Comparison of ENCODE assay signal across 14 cellular contexts in the genomic region with DNA sequence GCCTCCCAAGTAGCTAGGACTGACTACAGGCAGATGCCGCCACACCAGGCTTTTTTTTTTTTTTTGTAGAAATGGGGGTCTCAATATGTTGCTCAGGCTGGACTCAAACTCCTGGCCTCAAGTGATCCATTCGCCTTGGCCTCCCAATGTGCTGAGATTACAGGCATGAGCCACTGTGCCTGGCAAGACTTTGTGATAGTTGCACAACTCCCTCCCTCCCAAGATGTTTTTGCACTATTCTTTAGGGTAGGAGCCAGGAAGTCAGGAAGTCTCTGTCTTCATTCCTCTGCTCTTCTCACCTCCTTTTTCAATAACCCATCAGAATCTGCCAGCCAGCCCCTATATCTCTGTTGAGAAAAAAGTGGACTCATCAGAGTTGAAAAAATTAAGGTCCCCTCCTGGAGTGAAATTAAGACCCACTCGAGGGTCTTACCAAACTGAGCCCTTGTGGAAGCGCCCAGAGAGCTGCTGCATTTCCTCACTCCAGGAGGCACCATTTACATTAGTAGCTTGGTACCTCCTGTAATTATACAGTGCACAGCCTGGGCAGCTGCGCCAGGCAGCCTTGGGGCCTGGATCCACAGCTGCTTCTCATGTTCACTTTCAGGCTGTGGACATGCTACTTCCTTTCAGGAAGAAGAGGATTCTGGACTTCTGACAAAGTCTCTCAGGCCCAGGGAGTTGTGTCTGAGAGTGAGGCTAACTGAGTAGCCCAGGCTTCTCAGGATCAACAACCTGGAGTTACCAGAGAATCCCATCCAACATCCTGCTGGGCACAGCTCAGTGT. TPM values are rescaled to one million over a fixed set of nuclear protein-coding genes. Genes with fewer than 3 reads are reported as not detected.
A peak's percentile ranks its signal among the peaks of the same experiment; 100 is the strongest.
DNase-seq lines count a peak whose midpoint lies in the region; ATAC-seq and TF ChIP-seq lines count a peak whose summit lies in the region.
"Had no signal": no experiment of that assay in that cellular context is flagged by ENCODE, and none has a peak within 500 bp of the region (broad histone marks: within the 10 kb centered on the region; RNA-seq: fewer than 3 reads in every experiment).

No MANE protein-coding gene starts in this region.

- H3K9me3 ChIP-seq in adipocyte (ENCODE audit: control insufficient read depth, low read length) (no peaks in the 10 kb centered on the region), gastroesophageal sphincter (no peaks in the 10 kb centered on the region)

- peak overlapping the region; percentile 26 for H3K27ac Mint-ChIP-seq in HFFc6
- H3K27ac Mint-ChIP-seq in naive thymus-derived CD8-positive, alpha-beta T cell, result peak overlapping the region in 2 of 10 donors; percentile 19 to 56
- H3K27ac Mint-ChIP-seq: activated naive CD8-positive, alpha-beta T cell treated with anti-CD3 and anti-CD28 coated beads, Interleukin-2, amount 10 ng/mL, durations not matched to agents 7 days and 5 days had no signal

- 65 to 78% methylated on average over 3 of the region's 5 CpGs for WGBS in gastroesophageal sphincter (ENCODE audit: low coverage in 1 of 2), 2 donors

- H3K4me1 ChIP-seq in adipocyte (ENCODE audit: control insufficient read depth, insufficient read depth, low read length) (peaks cover 55% of the 10 kb centered on the region), gastroesophageal sphincter (peaks cover 2 to 50% (median 22%) of the 10 kb centered on the region in 3 donors)

- DNase-seq in HFFc6 (no peak), adipocyte (ENCODE audit: low read depth) (peak; percentile 44), HuH-7.5 (ENCODE audit: low spot score) (no peak)
- no peak for DNase-seq in activated T-cell treated with anti-CD3 and anti-CD28 coated beads, Interleukin-2, amount 50 U/mL, for 48 hours
- DNase-seq in naive thymus-derived CD8-positive, alpha-beta T cell, result no peak
- DNase-seq: activated CD4-positive, alpha-beta T cell treated with anti-CD3 and anti-CD28 coated beads for 1 hour; activated naive CD8-positive, alpha-beta T cell treated with anti-CD3 and anti-CD28 coated beads, Interleukin-2, amount 10 ng/mL, durations not matched to agents 7 days and 5 days; islet precursor cell; NCI-H446 treated with DMSO at 0.1 percent for 48 hours; PC-3; stimulated activated naive CD8-positive, alpha-beta T cell treated with anti-CD3 and anti-CD28 coated beads, Interleukin-15, Interleukin-2, amounts not matched to agents 100 U/mL and 50 U/mL, for 24 hours had no signal

- POLR2A ChIA-PET in naive thymus-derived CD8-positive, alpha-beta T cell (lab: Charles Lee), result no interaction called here

- TF ChIP-seq EP300 in gastroesophageal sphincter (IDR thresholded peaks at IDR 0.05), result no peak

- H3K27me3 ChIP-seq in adipocyte (replicated peaks; ENCODE audit: control insufficient read depth, insufficient read depth, low read length), result no peaks in the 10 kb centered on the region
- H3K27me3 ChIP-seq in gastroesophageal sphincter, result no peaks in the 10 kb centered on the region

- peaks cover 5% of the 10 kb centered on the region for H3K36me3 ChIP-seq in adipocyte (ENCODE audit: control insufficient read depth, insufficient read depth, low read length, severe bottlenecking)
- H3K36me3 ChIP-seq in gastroesophageal sphincter, result peaks cover 0 to 55% of the 10 kb centered on the region in 2 donors

- H3K9ac ChIP-seq in adipocyte (ENCODE audit: low read length), result peak overlapping the region; percentile 27

- no peak for TF ChIP-seq POLR2A in gastroesophageal sphincter (IDR thresholded peaks at IDR 0.05)

- H3K27ac ChIP-seq in gastroesophageal sphincter (peak overlapping the region in 3 of 4 donors; percentile 53 to 79 (median 75)), skin epidermis (peak overlapping the region in 13 of 21 experiments; percentile 18 to 76 (median 61))

- peak; percentile 61 for ATAC-seq in gastroesophageal sphincter
- no peak for ATAC-seq in naive thymus-derived CD8-positive, alpha-beta T cell
- no peak for ATAC-seq in HG02678 (IDR thresholded peaks at IDR 0.05; ENCODE audit: unreplicated experiment)
- ATAC-seq: PC-3; stimulated activated naive CD8-positive, alpha-beta T cell treated with anti-CD3 and anti-CD28 coated beads, Interleukin-15, Interleukin-2, amounts not matched to agents 100 U/mL and 50 U/mL, for 24 hours had no signal

- TF ChIP-seq CTCF in HFFc6 (IDR thresholded peaks at IDR 0.05), result no peak
- TF ChIP-seq CTCF in gastroesophageal sphincter (IDR thresholded peaks at IDR 0.05), result no peak

- H3K9me3 Mint-ChIP-seq in HFFc6, result no peaks in the 10 kb centered on the region
- no peaks in the 10 kb centered on the region for H3K9me3 Mint-ChIP-seq in naive thymus-derived CD8-positive, alpha-beta T cell
- H3K9me3 Mint-ChIP-seq: activated naive CD8-positive, alpha-beta T cell treated with anti-CD3 and anti-CD28 coated beads, Interleukin-2, amount 10 ng/mL, durations not matched to agents 7 days and 5 days had no signal

- H3K4me3 Mint-ChIP-seq in HFFc6, result no peak overlapping the region
- no peak overlapping the region for H3K4me3 Mint-ChIP-seq in naive thymus-derived CD8-positive, alpha-beta T cell
- H3K4me3 Mint-ChIP-seq: activated naive CD8-positive, alpha-beta T cell treated with anti-CD3 and anti-CD28 coated beads, Interleukin-2, amount 10 ng/mL, durations not matched to agents 7 days and 5 days had no signal

- no peak overlapping the region for H3K4me3 ChIP-seq in adipocyte (ENCODE audit: low read length)
- H3K4me3 ChIP-seq in gastroesophageal sphincter, result no peak overlapping the region
- H3K4me3 ChIP-seq in skin epidermis, result no peak overlapping the region

- no peaks in the 10 kb centered on the region for H3K27me3 Mint-ChIP-seq in HFFc6 (ENCODE audit: insufficient read depth)
- H3K27me3 Mint-ChIP-seq in naive thymus-derived CD8-positive, alpha-beta T cell, result no peaks in the 10 kb centered on the region
- H3K27me3 Mint-ChIP-seq: activated naive CD8-positive, alpha-beta T cell treated with anti-CD3 and anti-CD28 coated beads, Interleukin-2, amount 10 ng/mL, durations not matched to agents 7 days and 5 days had no signal

- peaks cover 17% of the 10 kb centered on the region for H3K4me1 Mint-ChIP-seq in HFFc6 (ENCODE audit: low read depth)
- H3K4me1 Mint-ChIP-seq in naive thymus-derived CD8-positive, alpha-beta T cell, result peaks cover 9 to 12% (median 10%) of the 10 kb centered on the region in 4 donors

- 0 out of 2 replicates have a peak, but pooled peaks cover 4% of the 10 kb centered on the region for H3K36me3 Mint-ChIP-seq in HFFc6 (ENCODE audit: low read depth)
- peaks cover 0 to 39% (median 4%) of the 10 kb centered on the region in 3 donors for H3K36me3 Mint-ChIP-seq in naive thymus-derived CD8-positive, alpha-beta T cell

RNA-seq across cellular contexts. Expression of a gene that starts 24.0 kb away (rescaled TPM):
- total RNA-seq in HFFc6 (2021; fragmentation: NEBNext Ultra II Directional; extraction: Animal tissue kit (Norgen Biotek cat#: 25700)), result 1 to 10 TPM; 6.0 to 8.4 (median 7.1) TPM
- total RNA-seq in gastroesophageal sphincter, result 10 to 100 TPM; 21.4 to 45.8 (median 26.6) TPM
- 10 to 100 TPM; 32.4 to 37.7 TPM for total RNA-seq in naive thymus-derived CD8-positive, alpha-beta T cell
- 10 to 100 TPM; 22.5 to 44.4 (median 30.1) TPM for polyA plus RNA-seq in naive thymus-derived CD8-positive, alpha-beta T cell

RNA-seq across cellular contexts. Expression of a gene that starts 30.9 kb away (rescaled TPM):
- 1 to 10 TPM; 7.3 to 9.9 (median 8.8) TPM for total RNA-seq in HFFc6 (2021; fragmentation: NEBNext Ultra II Directional; extraction: Animal tissue kit (Norgen Biotek cat#: 25700))
- total RNA-seq in gastroesophageal sphincter, result 10 to 100 TPM; 14.9 to 18.8 (median 16.6) TPM
- 1 to 10 TPM; 8.5 to 8.9 TPM for total RNA-seq in naive thymus-derived CD8-positive, alpha-beta T cell
- polyA plus RNA-seq in naive thymus-derived CD8-positive, alpha-beta T cell, result 1 to 10 TPM; 1.8 to 3.9 (median 2.0) TPM

RNA-seq across cellular contexts. Expression of a gene that starts 56.4 kb away (rescaled TPM):
- total RNA-seq in HFFc6 (2021; fragmentation: NEBNext Ultra II Directional; extraction: Animal tissue kit (Norgen Biotek cat#: 25700)), result 100 to 1,000 TPM; 115 to 147 (median 144) TPM
- 10 to 100 TPM; 67.5 to 91.1 (median 73.6) TPM for total RNA-seq in gastroesophageal sphincter
- total RNA-seq in naive thymus-derived CD8-positive, alpha-beta T cell, result 100 to 1,000 TPM; 115 to 120 TPM
- polyA plus RNA-seq in naive thymus-derived CD8-positive, alpha-beta T cell, result 100 to 1,000 TPM; 182 to 193 (median 184) TPM
